Comparison of ENCODE assay signal across 1 cellular context in the genomic region with DNA sequence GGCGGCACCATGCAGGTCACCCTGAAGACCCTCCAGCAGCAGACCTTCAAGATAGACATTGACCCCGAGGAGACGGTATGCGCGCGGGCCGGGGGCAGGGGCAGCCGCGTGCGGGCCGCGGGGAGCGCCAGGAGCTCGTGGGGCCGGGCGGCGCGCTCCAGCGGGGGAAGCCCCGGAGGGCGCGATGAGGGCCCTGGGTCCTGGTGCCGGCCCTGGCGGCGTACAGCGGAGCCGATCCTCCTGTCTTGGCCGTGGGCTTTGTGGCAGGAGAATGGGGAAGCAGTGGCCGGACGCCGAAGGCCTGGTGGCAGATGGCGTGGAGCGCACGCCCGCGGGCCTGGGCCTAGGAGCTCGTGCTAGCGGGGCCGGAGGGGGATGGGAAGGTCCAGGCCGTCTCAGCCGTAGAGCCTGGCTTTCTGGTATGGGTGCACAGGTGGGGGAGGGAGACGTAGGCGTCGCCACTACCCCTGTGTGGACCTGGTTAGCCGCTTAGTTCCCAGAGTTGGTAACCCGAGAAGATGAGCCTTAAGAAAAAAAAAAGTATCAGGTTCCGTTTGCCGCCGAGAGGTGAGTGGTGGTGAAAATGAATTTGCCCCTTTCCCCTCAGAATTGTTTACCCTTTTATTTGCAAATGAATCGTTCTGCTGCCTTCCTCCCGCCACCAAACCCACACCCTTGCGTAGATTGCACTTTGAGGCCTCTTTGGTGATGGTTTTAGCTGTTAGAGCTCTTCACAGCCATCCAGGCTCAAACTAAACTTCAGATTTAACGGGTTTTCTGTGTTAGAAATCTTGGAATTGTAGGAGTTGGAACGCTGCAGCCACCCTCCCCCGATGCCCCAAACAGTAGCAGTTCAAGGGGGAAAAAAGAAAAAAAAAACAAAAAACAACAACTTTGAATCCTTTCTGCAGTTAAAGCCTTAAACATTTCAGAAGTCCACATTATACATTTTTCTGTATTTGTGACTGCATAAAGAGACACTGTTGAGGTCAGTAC.
A peak's percentile ranks its signal among the peaks of the same experiment; 100 is the strongest.
TF ChIP-seq lines count a peak whose summit lies in the region.

No MANE protein-coding gene starts in this region.

TF ChIP-seq in HepG2, 621 proteins besides CTCF, POLR2A, EP300 and RAD21 (continued from another document and continues in another):
- TF ChIP-seq, protein P1, sequence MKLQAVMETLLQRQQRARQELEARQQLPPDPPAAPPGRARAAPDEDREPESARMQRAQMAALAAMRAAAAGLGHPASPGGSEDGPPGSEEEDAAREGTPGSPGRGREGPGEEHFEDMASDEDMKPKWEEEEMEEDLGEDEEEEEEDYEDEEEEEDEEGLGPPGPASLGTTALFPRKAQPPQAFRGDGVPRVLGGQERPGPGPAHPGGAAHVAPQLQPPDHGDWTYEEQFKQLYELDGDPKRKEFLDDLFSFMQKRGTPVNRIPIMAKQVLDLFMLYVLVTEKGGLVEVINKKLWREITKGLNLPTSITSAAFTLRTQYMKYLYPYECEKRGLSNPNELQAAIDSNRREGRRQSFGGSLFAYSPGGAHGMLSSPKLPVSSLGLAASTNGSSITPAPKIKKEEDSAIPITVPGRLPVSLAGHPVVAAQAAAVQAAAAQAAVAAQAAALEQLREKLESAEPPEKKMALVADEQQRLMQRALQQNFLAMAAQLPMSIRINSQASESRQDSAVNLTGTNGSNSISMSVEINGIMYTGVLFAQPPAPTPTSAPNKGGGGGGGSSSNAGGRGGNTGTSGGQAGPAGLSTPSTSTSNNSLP (IDR thresholded peaks at IDR 0.05; ENCODE audit: low read depth, low read length) = no peak
- TF ChIP-seq NR3C1 (CRISPR knock-in tag; IDR thresholded peaks at IDR 0.05) (no peak), ESRRA (CRISPR knock-in tag; IDR thresholded peaks at IDR 0.05; ENCODE audit: low read depth) (no peak), ZNF251 (CRISPR knock-in tag; IDR thresholded peaks at IDR 0.05) (no peak), NFE2L2 (IDR thresholded peaks at IDR 0.05; ENCODE audit: low read length) (no peak), AGO1 (IDR thresholded peaks at IDR 0.05; ENCODE audit: low read depth, low read length, poor library complexity, severe bottlenecking) (no peak), RFXANK (CRISPR knock-in tag; IDR thresholded peaks at IDR 0.05) (no peak), KDM5B (CRISPR knock-in tag; IDR thresholded peaks at IDR 0.05; ENCODE audit: borderline replicate concordance) (0 out of 2 replicates have a peak, but pooled peaks have one; percentile 17), ZFYVE20 (CRISPR knock-in tag; IDR thresholded peaks at IDR 0.05; ENCODE audit: borderline replicate concordance, low read depth) (no peak), ZNF780A (CRISPR knock-in tag; IDR thresholded peaks at IDR 0.05) (no peak), ZNF496 (CRISPR knock-in tag; IDR thresholded peaks at IDR 0.05; ENCODE audit: insufficient replicate concordance) (no peak), ZBTB7B (CRISPR knock-in tag; IDR thresholded peaks at IDR 0.05) (peak; percentile 4; the same call in 1 of the 2 replicates), TAF15 (IDR thresholded peaks at IDR 0.05; ENCODE audit: low read depth, low read length, poor library complexity, severe bottlenecking) (peak; percentile 31), ZNF605 (CRISPR knock-in tag; IDR thresholded peaks at IDR 0.05) (no peak), ZNF430 (CRISPR knock-in tag; IDR thresholded peaks at IDR 0.05) (peak; percentile 15; the same call in 1 of the 2 replicates), ZFY (CRISPR knock-in tag; IDR thresholded peaks at IDR 0.05) (peak; percentile 92), ZNF776 (CRISPR knock-in tag; IDR thresholded peaks at IDR 0.05) (no peak; the same call in none of the 2 replicates), CAMTA2 (CRISPR knock-in tag; IDR thresholded peaks at IDR 0.05; ENCODE audit: borderline replicate concordance) (0 out of 2 replicates have a peak, but pooled peaks have one; percentile 8), YY1 (IDR thresholded peaks at IDR 0.05; ENCODE audit: insufficient read depth, insufficient replicate concordance, low read depth, low read length) (peak; percentile 14), ZNF331 (CRISPR knock-in tag; IDR thresholded peaks at IDR 0.05) (0 out of 2 replicates have a peak, but pooled peaks have one; percentile 41), ZNF354B (CRISPR knock-in tag; IDR thresholded peaks at IDR 0.05) (0 out of 2 replicates have a peak, but pooled peaks have one; percentile 14), ZNF616 (CRISPR knock-in tag; IDR thresholded peaks at IDR 0.05; ENCODE audit: low read depth) (0 out of 2 replicates have a peak, but pooled peaks have one; percentile 82), TGIF2 (CRISPR knock-in tag; IDR thresholded peaks at IDR 0.05) (no peak), ZNF644 (CRISPR knock-in tag; IDR thresholded peaks at IDR 0.05; ENCODE audit: low read depth) (no peak), KLF13 (CRISPR knock-in tag; IDR thresholded peaks at IDR 0.05) (no peak), FOXO1 (CRISPR knock-in tag; IDR thresholded peaks at IDR 0.05) (no peak), NFIC (IDR thresholded peaks at IDR 0.05; ENCODE audit: low read length) (no peak), CC2D1A (CRISPR knock-in tag; IDR thresholded peaks at IDR 0.05) (no peak), NFIB (CRISPR knock-in tag; IDR thresholded peaks at IDR 0.05; ENCODE audit: borderline replicate concordance) (no peak), ATF7 (IDR thresholded peaks at IDR 0.05) (no peak), ATF7 (CRISPR knock-in tag; IDR thresholded peaks at IDR 0.05) (no peak), ZFP82 (CRISPR knock-in tag; IDR thresholded peaks at IDR 0.05; ENCODE audit: borderline replicate concordance) (peak; percentile 79; the same call in 1 of the 2 replicates), BRD4 (CRISPR knock-in tag; IDR thresholded peaks at IDR 0.05) (peak; percentile 82; the same call in 1 of the 2 replicates)
- TF ChIP-seq, protein P2, sequence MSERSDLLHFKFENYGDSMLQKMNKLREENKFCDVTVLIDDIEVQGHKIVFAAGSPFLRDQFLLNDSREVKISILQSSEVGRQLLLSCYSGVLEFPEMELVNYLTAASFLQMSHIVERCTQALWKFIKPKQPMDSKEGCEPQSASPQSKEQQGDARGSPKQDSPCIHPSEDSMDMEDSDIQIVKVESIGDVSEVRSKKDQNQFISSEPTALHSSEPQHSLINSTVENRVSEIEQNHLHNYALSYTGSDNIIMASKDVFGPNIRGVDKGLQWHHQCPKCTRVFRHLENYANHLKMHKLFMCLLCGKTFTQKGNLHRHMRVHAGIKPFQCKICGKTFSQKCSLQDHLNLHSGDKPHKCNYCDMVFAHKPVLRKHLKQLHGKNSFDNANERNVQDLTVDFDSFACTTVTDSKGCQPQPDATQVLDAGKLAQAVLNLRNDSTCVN (CRISPR knock-in tag; IDR thresholded peaks at IDR 0.05; ENCODE audit: borderline replicate concordance) = peak; percentile 40; the same call in 1 of the 2 replicates
- TF ChIP-seq, protein P3, sequence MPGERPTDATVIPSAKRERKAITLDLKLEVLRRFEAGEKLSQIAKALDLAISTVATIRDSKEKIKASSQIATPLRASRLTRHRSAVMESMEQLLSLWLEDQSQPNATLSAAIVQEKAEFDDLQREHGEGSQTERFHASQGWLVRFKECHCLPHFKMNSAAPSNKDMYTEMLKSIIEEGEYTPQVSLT (CRISPR knock-in tag; IDR thresholded peaks at IDR 0.05; ENCODE audit: borderline replicate concordance, low read depth) = no peak
- TF ChIP-seq, protein P4, sequence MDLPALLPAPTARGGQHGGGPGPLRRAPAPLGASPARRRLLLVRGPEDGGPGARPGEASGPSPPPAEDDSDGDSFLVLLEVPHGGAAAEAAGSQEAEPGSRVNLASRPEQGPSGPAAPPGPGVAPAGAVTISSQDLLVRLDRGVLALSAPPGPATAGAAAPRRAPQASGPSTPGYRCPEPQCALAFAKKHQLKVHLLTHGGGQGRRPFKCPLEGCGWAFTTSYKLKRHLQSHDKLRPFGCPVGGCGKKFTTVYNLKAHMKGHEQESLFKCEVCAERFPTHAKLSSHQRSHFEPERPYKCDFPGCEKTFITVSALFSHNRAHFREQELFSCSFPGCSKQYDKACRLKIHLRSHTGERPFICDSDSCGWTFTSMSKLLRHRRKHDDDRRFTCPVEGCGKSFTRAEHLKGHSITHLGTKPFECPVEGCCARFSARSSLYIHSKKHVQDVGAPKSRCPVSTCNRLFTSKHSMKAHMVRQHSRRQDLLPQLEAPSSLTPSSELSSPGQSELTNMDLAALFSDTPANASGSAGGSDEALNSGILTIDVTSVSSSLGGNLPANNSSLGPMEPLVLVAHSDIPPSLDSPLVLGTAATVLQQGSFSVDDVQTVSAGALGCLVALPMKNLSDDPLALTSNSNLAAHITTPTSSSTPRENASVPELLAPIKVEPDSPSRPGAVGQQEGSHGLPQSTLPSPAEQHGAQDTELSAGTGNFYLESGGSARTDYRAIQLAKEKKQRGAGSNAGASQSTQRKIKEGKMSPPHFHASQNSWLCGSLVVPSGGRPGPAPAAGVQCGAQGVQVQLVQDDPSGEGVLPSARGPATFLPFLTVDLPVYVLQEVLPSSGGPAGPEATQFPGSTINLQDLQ (CRISPR knock-in tag; IDR thresholded peaks at IDR 0.05) = 0 out of 2 replicates have a peak, but pooled peaks have one; percentile 5
- TF ChIP-seq, protein P5, sequence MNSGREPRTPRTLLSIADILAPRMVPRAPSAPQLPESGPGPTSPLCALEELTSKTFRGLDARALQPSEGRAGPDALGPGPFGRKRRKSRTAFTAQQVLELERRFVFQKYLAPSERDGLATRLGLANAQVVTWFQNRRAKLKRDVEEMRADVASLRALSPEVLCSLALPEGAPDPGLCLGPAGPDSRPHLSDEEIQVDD (CRISPR knock-in tag; IDR thresholded peaks at IDR 0.05; ENCODE audit: borderline replicate concordance) = peak; percentile 34; the same call in 1 of the 2 replicates
- TF ChIP-seq, protein P6, sequence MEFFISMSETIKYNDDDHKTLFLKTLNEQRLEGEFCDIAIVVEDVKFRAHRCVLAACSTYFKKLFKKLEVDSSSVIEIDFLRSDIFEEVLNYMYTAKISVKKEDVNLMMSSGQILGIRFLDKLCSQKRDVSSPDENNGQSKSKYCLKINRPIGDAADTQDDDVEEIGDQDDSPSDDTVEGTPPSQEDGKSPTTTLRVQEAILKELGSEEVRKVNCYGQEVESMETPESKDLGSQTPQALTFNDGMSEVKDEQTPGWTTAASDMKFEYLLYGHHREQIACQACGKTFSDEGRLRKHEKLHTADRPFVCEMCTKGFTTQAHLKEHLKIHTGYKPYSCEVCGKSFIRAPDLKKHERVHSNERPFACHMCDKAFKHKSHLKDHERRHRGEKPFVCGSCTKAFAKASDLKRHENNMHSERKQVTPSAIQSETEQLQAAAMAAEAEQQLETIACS (CRISPR knock-in tag; IDR thresholded peaks at IDR 0.05) = no peak
- TF ChIP-seq, protein P7, sequence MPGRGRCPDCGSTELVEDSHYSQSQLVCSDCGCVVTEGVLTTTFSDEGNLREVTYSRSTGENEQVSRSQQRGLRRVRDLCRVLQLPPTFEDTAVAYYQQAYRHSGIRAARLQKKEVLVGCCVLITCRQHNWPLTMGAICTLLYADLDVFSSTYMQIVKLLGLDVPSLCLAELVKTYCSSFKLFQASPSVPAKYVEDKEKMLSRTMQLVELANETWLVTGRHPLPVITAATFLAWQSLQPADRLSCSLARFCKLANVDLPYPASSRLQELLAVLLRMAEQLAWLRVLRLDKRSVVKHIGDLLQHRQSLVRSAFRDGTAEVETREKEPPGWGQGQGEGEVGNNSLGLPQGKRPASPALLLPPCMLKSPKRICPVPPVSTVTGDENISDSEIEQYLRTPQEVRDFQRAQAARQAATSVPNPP (CRISPR knock-in tag; IDR thresholded peaks at IDR 0.05) = no peak
- TF ChIP-seq, protein P8, sequence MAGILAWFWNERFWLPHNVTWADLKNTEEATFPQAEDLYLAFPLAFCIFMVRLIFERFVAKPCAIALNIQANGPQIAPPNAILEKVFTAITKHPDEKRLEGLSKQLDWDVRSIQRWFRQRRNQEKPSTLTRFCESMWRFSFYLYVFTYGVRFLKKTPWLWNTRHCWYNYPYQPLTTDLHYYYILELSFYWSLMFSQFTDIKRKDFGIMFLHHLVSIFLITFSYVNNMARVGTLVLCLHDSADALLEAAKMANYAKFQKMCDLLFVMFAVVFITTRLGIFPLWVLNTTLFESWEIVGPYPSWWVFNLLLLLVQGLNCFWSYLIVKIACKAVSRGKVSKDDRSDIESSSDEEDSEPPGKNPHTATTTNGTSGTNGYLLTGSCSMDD (CRISPR knock-in tag; IDR thresholded peaks at IDR 0.05) = no peak
- TF ChIP-seq, protein P9, sequence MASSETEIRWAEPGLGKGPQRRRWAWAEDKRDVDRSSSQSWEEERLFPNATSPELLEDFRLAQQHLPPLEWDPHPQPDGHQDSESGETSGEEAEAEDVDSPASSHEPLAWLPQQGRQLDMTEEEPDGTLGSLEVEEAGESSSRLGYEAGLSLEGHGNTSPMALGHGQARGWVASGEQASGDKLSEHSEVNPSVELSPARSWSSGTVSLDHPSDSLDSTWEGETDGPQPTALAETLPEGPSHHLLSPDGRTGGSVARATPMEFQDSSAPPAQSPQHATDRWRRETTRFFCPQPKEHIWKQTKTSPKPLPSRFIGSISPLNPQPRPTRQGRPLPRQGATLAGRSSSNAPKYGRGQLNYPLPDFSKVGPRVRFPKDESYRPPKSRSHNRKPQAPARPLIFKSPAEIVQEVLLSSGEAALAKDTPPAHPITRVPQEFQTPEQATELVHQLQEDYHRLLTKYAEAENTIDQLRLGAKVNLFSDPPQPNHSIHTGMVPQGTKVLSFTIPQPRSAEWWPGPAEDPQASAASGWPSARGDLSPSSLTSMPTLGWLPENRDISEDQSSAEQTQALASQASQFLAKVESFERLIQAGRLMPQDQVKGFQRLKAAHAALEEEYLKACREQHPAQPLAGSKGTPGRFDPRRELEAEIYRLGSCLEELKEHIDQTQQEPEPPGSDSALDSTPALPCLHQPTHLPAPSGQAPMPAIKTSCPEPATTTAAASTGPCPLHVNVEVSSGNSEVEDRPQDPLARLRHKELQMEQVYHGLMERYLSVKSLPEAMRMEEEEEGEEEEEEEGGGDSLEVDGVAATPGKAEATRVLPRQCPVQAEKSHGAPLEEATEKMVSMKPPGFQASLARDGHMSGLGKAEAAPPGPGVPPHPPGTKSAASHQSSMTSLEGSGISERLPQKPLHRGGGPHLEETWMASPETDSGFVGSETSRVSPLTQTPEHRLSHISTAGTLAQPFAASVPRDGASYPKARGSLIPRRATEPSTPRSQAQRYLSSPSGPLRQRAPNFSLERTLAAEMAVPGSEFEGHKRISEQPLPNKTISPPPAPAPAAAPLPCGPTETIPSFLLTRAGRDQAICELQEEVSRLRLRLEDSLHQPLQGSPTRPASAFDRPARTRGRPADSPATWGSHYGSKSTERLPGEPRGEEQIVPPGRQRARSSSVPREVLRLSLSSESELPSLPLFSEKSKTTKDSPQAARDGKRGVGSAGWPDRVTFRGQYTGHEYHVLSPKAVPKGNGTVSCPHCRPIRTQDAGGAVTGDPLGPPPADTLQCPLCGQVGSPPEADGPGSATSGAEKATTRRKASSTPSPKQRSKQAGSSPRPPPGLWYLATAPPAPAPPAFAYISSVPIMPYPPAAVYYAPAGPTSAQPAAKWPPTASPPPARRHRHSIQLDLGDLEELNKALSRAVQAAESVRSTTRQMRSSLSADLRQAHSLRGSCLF (CRISPR knock-in tag; IDR thresholded peaks at IDR 0.05; ENCODE audit: borderline replicate concordance) = no peak
- TF ChIP-seq, protein P10, sequence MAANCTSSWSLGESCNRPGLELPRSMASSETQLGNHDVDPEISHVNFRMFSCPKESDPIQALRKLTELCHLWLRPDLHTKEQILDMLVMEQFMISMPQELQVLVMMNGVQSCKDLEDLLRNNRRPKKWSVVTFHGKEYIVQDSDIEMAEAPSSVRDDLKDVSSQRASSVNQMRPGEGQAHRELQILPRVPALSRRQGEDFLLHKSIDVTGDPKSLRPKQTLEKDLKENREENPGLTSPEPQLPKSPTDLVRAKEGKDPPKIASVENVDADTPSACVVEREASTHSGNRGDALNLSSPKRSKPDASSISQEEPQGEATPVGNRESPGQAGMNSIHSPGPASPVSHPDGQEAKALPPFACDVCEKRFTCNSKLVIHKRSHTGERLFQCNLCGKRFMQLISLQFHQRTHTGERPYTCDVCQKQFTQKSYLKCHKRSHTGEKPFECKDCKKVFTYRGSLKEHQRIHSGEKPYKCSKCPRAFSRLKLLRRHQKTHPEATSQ (CRISPR knock-in tag; IDR thresholded peaks at IDR 0.05; ENCODE audit: borderline replicate concordance) = no peak
